Comparison of ENCODE assay signal across 1 cellular context in the genomic region with DNA sequence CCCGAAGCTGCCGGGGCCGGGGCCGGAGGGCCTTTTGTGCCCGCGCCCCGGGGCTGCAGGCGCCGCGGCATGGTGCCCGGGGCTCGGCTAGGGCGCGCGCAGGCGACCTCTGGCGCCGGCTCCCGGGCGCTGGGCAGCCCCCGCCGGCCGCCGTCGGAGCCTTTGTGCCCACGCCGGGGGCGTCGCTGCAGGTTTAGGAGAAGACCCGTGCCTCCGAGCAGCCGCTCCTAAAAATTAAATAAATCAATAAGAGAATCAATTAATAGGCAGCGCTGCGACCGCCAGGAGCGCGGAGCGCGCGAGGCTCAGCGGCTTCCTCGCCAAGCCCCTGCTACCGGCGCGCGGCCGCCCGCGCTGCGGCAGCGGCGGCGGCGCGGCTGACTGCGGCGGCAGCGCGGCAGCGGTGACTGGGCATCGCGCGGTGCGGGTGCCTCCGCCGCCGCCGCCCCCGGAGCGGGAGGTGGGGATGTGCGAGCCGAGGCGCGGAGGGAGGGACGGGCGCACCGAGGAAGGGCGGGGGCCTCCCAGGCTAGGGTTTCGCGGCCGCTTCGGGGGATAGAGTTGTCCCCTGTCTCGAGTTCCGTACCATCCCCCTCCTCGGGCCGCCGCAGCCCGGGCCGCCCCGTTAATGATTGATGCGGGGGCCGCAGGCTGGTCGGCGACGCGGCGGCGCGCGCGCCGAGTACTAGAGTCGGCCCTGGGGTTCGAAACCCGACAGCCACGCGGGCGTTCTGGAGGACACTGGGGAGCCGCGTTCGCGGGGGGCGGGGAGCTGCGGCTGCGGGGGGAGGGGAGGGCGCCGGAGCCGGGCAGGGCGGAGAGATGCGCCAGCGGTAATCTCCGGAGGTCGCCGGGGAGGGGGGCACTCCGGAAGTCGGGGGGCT.
TF ChIP-seq lines count a peak whose summit lies in the region.

A gene with protein sequence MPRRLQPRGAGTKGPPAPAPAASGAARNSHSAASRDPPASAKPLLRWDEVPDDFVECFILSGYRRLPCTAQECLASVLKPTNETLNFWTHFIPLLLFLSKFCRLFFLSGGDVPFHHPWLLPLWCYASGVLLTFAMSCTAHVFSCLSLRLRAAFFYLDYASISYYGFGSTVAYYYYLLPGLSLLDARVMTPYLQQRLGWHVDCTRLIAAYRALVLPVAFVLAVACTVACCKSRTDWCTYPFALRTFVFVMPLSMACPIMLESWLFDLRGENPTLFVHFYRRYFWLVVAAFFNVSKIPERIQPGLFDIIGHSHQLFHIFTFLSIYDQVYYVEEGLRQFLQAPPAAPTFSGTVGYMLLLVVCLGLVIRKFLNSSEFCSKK (minus strand): TSS at position 409 of the 884 bp plus-strand sequence. CDS start 338 bp downstream, at position 71.

TF ChIP-seq in K562, 482 proteins besides CTCF, POLR2A, EP300 and RAD21 (continued from another document and continues in another):
- TF ChIP-seq, protein P1, sequence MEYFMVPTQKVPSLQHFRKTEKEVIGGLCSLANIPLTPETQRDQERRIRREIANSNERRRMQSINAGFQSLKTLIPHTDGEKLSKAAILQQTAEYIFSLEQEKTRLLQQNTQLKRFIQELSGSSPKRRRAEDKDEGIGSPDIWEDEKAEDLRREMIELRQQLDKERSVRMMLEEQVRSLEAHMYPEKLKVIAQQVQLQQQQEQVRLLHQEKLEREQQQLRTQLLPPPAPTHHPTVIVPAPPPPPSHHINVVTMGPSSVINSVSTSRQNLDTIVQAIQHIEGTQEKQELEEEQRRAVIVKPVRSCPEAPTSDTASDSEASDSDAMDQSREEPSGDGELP (CRISPR knock-in tag; IDR thresholded peaks at IDR 0.05; ENCODE audit: borderline replicate concordance), result peak; percentile 17; the same call in 1 of the 2 replicates
- TF ChIP-seq L3MBTL2 (IDR thresholded peaks at IDR 0.05) (peak; percentile 69), ZNF785 (CRISPR knock-in tag; IDR thresholded peaks at IDR 0.05) (no peak), SMAD3 (CRISPR knock-in tag; conservative IDR thresholded peaks at IDR 0.05) (no peak), NBN (IDR thresholded peaks at IDR 0.05; ENCODE audit: low read depth) (no peak), YY1 (IDR thresholded peaks at IDR 0.05; ENCODE audit: borderline replicate concordance in 1 of 3, control insufficient read depth in 1 of 3, extremely low read depth in 1 of 3, insufficient read depth in 3 of 3, insufficient read length in 1 of 3, insufficient replicate concordance in 2 of 3, low read depth in 1 of 3, low read length in 2 of 3) (peak in 1 of 3 experiments; percentile 7), CREM (IDR thresholded peaks at IDR 0.05; ENCODE audit: low read depth) (peak; percentile 27; the same call in 1 of the 2 replicates), SRSF9 (IDR thresholded peaks at IDR 0.05; ENCODE audit: borderline replicate concordance, low read depth, low read length) (no peak), ZNF778 (CRISPR knock-in tag; IDR thresholded peaks at IDR 0.05) (no peak), SAFB (IDR thresholded peaks at IDR 0.05; ENCODE audit: borderline replicate concordance, low read depth, low read length) (0 out of 2 replicates have a peak, but pooled peaks have one; percentile 44), CREBBP (IDR thresholded peaks at IDR 0.05; ENCODE audit: low read depth, low read length) (no peak), TAF1 (IDR thresholded peaks at IDR 0.05; ENCODE audit: control insufficient read depth, extremely low read depth, insufficient read depth, low read length, severe bottlenecking) (peak; percentile 48), POLR2G (IDR thresholded peaks at IDR 0.05; ENCODE audit: low read depth, low read length) (peak; percentile 77), ZFX (CRISPR knock-in tag; IDR thresholded peaks at IDR 0.05) (peak; percentile 68), ZBTB7A (IDR thresholded peaks at IDR 0.05; ENCODE audit: borderline replicate concordance, control insufficient read depth, low read depth, low read length) (peak; percentile 69; the same call in 1 of the 2 replicates), KDM1A (IDR thresholded peaks at IDR 0.05) (peak in 1 of 2 experiments; percentile 22; a peak in 1 of 4 replicates), SP1 (CRISPR knock-in tag; IDR thresholded peaks at IDR 0.05) (no peak)
- TF ChIP-seq, protein P2, sequence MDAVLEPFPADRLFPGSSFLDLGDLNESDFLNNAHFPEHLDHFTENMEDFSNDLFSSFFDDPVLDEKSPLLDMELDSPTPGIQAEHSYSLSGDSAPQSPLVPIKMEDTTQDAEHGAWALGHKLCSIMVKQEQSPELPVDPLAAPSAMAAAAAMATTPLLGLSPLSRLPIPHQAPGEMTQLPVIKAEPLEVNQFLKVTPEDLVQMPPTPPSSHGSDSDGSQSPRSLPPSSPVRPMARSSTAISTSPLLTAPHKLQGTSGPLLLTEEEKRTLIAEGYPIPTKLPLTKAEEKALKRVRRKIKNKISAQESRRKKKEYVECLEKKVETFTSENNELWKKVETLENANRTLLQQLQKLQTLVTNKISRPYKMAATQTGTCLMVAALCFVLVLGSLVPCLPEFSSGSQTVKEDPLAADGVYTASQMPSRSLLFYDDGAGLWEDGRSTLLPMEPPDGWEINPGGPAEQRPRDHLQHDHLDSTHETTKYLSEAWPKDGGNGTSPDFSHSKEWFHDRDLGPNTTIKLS (IDR thresholded peaks at IDR 0.05; ENCODE audit: borderline replicate concordance, low read depth), result no peak
- TF ChIP-seq, protein P3, sequence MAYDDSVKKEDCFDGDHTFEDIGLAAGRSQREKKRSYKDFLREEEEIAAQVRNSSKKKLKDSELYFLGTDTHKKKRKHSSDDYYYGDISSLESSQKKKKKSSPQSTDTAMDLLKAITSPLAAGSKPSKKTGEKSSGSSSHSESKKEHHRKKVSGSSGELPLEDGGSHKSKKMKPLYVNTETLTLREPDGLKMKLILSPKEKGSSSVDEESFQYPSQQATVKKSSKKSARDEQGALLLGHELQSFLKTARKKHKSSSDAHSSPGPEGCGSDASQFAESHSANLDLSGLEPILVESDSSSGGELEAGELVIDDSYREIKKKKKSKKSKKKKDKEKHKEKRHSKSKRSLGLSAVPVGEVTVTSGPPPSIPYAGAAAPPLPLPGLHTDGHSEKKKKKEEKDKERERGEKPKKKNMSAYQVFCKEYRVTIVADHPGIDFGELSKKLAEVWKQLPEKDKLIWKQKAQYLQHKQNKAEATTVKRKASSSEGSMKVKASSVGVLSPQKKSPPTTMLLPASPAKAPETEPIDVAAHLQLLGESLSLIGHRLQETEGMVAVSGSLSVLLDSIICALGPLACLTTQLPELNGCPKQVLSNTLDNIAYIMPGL (CRISPR knock-in tag; IDR thresholded peaks at IDR 0.05), result no peak
- TF ChIP-seq, protein P4, sequence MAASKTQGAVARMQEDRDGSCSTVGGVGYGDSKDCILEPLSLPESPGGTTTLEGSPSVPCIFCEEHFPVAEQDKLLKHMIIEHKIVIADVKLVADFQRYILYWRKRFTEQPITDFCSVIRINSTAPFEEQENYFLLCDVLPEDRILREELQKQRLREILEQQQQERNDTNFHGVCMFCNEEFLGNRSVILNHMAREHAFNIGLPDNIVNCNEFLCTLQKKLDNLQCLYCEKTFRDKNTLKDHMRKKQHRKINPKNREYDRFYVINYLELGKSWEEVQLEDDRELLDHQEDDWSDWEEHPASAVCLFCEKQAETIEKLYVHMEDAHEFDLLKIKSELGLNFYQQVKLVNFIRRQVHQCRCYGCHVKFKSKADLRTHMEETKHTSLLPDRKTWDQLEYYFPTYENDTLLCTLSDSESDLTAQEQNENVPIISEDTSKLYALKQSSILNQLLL (CRISPR knock-in tag; IDR thresholded peaks at IDR 0.05; ENCODE audit: borderline replicate concordance), result no peak
- TF ChIP-seq, protein P5, sequence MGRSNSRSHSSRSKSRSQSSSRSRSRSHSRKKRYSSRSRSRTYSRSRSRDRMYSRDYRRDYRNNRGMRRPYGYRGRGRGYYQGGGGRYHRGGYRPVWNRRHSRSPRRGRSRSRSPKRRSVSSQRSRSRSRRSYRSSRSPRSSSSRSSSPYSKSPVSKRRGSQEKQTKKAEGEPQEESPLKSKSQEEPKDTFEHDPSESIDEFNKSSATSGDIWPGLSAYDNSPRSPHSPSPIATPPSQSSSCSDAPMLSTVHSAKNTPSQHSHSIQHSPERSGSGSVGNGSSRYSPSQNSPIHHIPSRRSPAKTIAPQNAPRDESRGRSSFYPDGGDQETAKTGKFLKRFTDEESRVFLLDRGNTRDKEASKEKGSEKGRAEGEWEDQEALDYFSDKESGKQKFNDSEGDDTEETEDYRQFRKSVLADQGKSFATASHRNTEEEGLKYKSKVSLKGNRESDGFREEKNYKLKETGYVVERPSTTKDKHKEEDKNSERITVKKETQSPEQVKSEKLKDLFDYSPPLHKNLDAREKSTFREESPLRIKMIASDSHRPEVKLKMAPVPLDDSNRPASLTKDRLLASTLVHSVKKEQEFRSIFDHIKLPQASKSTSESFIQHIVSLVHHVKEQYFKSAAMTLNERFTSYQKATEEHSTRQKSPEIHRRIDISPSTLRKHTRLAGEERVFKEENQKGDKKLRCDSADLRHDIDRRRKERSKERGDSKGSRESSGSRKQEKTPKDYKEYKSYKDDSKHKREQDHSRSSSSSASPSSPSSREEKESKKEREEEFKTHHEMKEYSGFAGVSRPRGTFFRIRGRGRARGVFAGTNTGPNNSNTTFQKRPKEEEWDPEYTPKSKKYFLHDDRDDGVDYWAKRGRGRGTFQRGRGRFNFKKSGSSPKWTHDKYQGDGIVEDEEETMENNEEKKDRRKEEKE (IDR thresholded peaks at IDR 0.05; ENCODE audit: borderline replicate concordance in 1 of 2, control insufficient read depth in 1 of 2, low read depth in 2 of 2, low read length in 1 of 2), result no peak
- TF ChIP-seq, protein P6, sequence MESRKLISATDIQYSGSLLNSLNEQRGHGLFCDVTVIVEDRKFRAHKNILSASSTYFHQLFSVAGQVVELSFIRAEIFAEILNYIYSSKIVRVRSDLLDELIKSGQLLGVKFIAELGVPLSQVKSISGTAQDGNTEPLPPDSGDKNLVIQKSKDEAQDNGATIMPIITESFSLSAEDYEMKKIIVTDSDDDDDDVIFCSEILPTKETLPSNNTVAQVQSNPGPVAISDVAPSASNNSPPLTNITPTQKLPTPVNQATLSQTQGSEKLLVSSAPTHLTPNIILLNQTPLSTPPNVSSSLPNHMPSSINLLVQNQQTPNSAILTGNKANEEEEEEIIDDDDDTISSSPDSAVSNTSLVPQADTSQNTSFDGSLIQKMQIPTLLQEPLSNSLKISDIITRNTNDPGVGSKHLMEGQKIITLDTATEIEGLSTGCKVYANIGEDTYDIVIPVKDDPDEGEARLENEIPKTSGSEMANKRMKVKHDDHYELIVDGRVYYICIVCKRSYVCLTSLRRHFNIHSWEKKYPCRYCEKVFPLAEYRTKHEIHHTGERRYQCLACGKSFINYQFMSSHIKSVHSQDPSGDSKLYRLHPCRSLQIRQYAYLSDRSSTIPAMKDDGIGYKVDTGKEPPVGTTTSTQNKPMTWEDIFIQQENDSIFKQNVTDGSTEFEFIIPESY (CRISPR knock-in tag; IDR thresholded peaks at IDR 0.05), result peak; percentile 9
